Comparison of ENCODE assay signal across 24 cellular contexts in the genomic region with DNA sequence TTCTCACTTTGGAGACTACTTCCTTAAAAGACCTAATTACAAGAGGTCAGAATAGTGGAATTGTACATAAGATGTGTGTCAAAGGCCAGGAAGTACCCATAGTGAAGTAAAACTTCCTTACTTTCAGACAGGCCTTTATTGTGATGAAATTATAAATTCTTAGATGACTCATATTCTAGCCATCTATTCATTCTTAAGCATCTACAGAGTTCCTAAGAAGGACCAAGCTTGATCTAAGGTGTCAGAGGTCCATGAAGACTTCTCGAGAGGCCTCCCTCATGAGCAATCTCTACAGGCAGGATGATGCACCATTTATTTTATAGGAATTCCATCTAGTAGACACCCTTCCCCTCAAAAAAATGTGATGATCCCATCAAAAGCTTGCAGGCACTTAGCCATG.
DNase-seq lines count a peak whose midpoint lies in the region; ATAC-seq and TF ChIP-seq lines count a peak whose summit lies in the region.
"Had no signal": no experiment of that assay in that cellular context is flagged by ENCODE, and none has a peak within 500 bp of the region (broad histone marks: within the 10 kb centered on the region; RNA-seq: fewer than 3 reads in every experiment).

No MANE protein-coding gene starts in this region.

- TF ChIP-seq POLR2A in prostate gland (IDR thresholded peaks at IDR 0.05) = no peak

- no peaks in the 10 kb centered on the region for H3K9me3 ChIP-seq in prostate gland
- H3K9me3 ChIP-seq: Caco-2, gastroesophageal sphincter, tibial artery had no signal

- H3K27ac ChIP-seq in foreskin keratinocyte (no peak overlapping the region), prostate gland (no peak overlapping the region)
- H3K27ac ChIP-seq: gastroesophageal sphincter, KMS-11, tibial artery had no signal

- H3K4me1 ChIP-seq in foreskin keratinocyte (no peaks in the 10 kb centered on the region), prostate gland (replicated peaks) (no peaks in the 10 kb centered on the region)

- no peak overlapping the region for H3K4me3 ChIP-seq in AG09309 (ENCODE audit: control insufficient read depth, low read depth, low read length)
- no peak overlapping the region for H3K4me3 ChIP-seq in prostate gland
- H3K4me3 ChIP-seq: gastroesophageal sphincter, tibial artery had no signal

- TF ChIP-seq CTCF in AG09309 (IDR thresholded peaks at IDR 0.05; ENCODE audit: control insufficient read depth, insufficient read depth, low read depth, low read length, missing control alignments) (no peak), foreskin keratinocyte (conservative IDR thresholded peaks at IDR 0.05) (no peak), prostate gland (IDR thresholded peaks at IDR 0.05) (no peak)

- no peaks in the 10 kb centered on the region for H3K36me3 ChIP-seq in prostate gland
- H3K36me3 ChIP-seq: gastroesophageal sphincter, tibial artery had no signal

- peaks cover 32% of the 10 kb centered on the region for H3K27me3 ChIP-seq in foreskin keratinocyte
- no peaks in the 10 kb centered on the region for H3K27me3 ChIP-seq in prostate gland (replicated peaks; ENCODE audit: insufficient read depth)
- H3K27me3 ChIP-seq: tibial artery had no signal

- 88% methylated on average over 1 of the region's 1 CpG for WGBS in prostate gland

- intact Hi-C loops in prostate gland (cut with DNase I) = no loop called here

- DNase-seq in AG09309 (ENCODE audit: low read depth) = peak; percentile 17
- peak; percentile 71 for DNase-seq in HCEC 1CT
- peak; percentile 58 for DNase-seq in amniotic epithelial cell (ENCODE audit: low read depth)
- DNase-seq in foreskin keratinocyte = peak; percentile 26 to 45
- DNase-seq in UCSD-AML1 (lab: John Stamatoyannopoulos, UW; ENCODE audit: unreplicated experiment) = no peak
- no peak for DNase-seq in SHP77 (lab: John Stamatoyannopoulos, UW)
- DNase-seq in NCI-H146 (lab: John Stamatoyannopoulos, UW) = no peak
- DNase-seq in prostate gland (ENCODE audit: low spot score) = no peak
- DNase-seq: activated CD4-positive, alpha-beta T cell treated with anti-CD3 and anti-CD28 coated beads, Interleukin-2, amount 50 U/mL, for 48 hours; activated T-cell treated with anti-CD3 and anti-CD28 coated beads for 4 hours; aorta; Caco-2; endodermal cell; NCI-H1092; NCI-H2081 treated with DMSO at 0.1 percent for 48 hours; NCI-H524; posterior cingulate gyrus; Right ventricle myocardium superior; stimulated activated CD4-positive, alpha-beta T cell treated with anti-CD3 and anti-CD28 coated beads, Interleukin-1b, Interleukin-23, amount 100 ng/mL, for 48 hours; stimulated activated naive CD4-positive, alpha-beta T cell treated with Interleukin-2 at 50 U/mL for 16 hours; T-helper 17 cell; tibial artery had no signal

- peak; percentile 54 for ATAC-seq in foreskin keratinocyte
- ATAC-seq: gastroesophageal sphincter, T-helper 17 cell had no signal

Comparison
In these comparisons a context has a peak if more than half of its experiments do, and no peak if none do; other contexts are left out.
1. DNase-seq: peak in AG09309 (single experiment), HCEC 1CT (single experiment), amniotic epithelial cell (single experiment) and foreskin keratinocyte (2 of 2); none in UCSD-AML1 (single experiment), SHP77 (0 of 2), NCI-H146 (single experiment) and prostate gland (single experiment).